Comparison of ENCODE assay signal across 31 cellular contexts in genomic region chr1:223609961-223610360, GRCh38. TPM values are rescaled to one million over a fixed set of nuclear protein-coding genes. Genes with fewer than 3 reads are reported as not detected.
"Had no signal": no experiment of that assay in that cellular context is flagged by ENCODE, and none has a peak within 500 bp of the region (broad histone marks: within the 10 kb centered on the region; RNA-seq: fewer than 3 reads in every experiment).

No MANE protein-coding gene starts in this region.

- H3K36me3 Mint-ChIP-seq: activated naive CD8-positive, alpha-beta T cell; immature natural killer cell; naive B cell; neural progenitor cell; type B pancreatic cell had no signal

- H3K27me3 Mint-ChIP-seq: activated naive CD8-positive, alpha-beta T cell; activated T-cell treated with anti-CD3 and anti-CD28 coated beads, Interleukin-2, amount 50 U/mL, for 24 hours; activated T-helper 17 cell treated with anti-CD3 and anti-CD28 coated beads, Interleukin-2, amount 50 U/mL, for 72 hours; effector memory CD8-positive, alpha-beta T cell; type B pancreatic cell had no signal

- H3K4me1 ChIP-seq: adrenal gland, ascending aorta, colonic mucosa, left lung, neural progenitor cell had no signal

- H3K9me3 ChIP-seq: adrenal gland, ascending aorta, colonic mucosa, left lung, thoracic aorta had no signal

- H3K27ac ChIP-seq: adrenal gland, ascending aorta, colonic mucosa, dorsolateral prefrontal cortex, hepatocyte, left lung, neural progenitor cell, thoracic aorta had no signal

- H3K4me1 Mint-ChIP-seq: activated T-helper 17 cell treated with anti-CD3 and anti-CD28 coated beads, Interleukin-2, amount 50 U/mL, for 72 hours; immature natural killer cell; naive B cell; neural progenitor cell; WTC11 had no signal

- DNase-seq: activated CD4-positive, alpha-beta T cell treated with anti-CD3 and anti-CD28 coated beads, Interleukin-2, amount 50 U/mL, for 4 hours; activated CD8-positive, alpha-beta memory T cell treated with anti-CD3 and anti-CD28 coated beads for 24 hours; activated CD8-positive, alpha-beta memory T cell treated with anti-CD3 and anti-CD28 coated beads, Interleukin-2, amount 50 U/mL, for 4 hours; activated T-cell treated with anti-CD3 and anti-CD28 coated beads, Interleukin-2, amount 50 U/mL, for 24 hours; adrenal gland; colonic mucosa; dorsolateral prefrontal cortex; effector memory CD8-positive, alpha-beta T cell; foreskin melanocyte; glutamatergic neuron; immature natural killer cell; left lung; naive B cell; posterior cingulate gyrus; stimulated activated CD4-positive, alpha-beta T cell treated with anti-CD3 and anti-CD28 coated beads, Interleukin-2, amount 100 ng/mL, for 48 hours; stimulated activated naive CD4-positive, alpha-beta T cell; T-helper 9 cell had no signal

- H3K9me3 Mint-ChIP-seq: activated T-cell treated with anti-CD3 and anti-CD28 coated beads, Interleukin-2, amount 50 U/mL, for 24 hours; activated T-helper 17 cell treated with anti-CD3 and anti-CD28 coated beads, Interleukin-2, amount 50 U/mL, for 72 hours; effector memory CD8-positive, alpha-beta T cell; immature natural killer cell had no signal

- H3K27me3 ChIP-seq: adrenal gland, ascending aorta, colonic mucosa, dorsolateral prefrontal cortex, hepatocyte, left lung, neural progenitor cell had no signal

- H3K36me3 ChIP-seq: adrenal gland, ascending aorta, colonic mucosa, neural progenitor cell, thoracic aorta had no signal

- ATAC-seq: activated T-helper 17 cell treated with anti-CD3 and anti-CD28 coated beads, Interleukin-2, amount 50 U/mL, for 72 hours; effector memory CD8-positive, alpha-beta T cell; esophagus mucosa; left lung; WTC11 had no signal

- H3K27ac Mint-ChIP-seq: activated naive CD8-positive, alpha-beta T cell; activated T-cell treated with anti-CD3 and anti-CD28 coated beads, Interleukin-2, amount 50 U/mL, for 24 hours; activated T-helper 17 cell treated with anti-CD3 and anti-CD28 coated beads, Interleukin-2, amount 50 U/mL, for 72 hours; effector memory CD8-positive, alpha-beta T cell; immature natural killer cell; naive B cell; neural progenitor cell; type B pancreatic cell; WTC11 had no signal

- H3K4me3 Mint-ChIP-seq: activated naive CD8-positive, alpha-beta T cell; activated T-cell treated with anti-CD3 and anti-CD28 coated beads, Interleukin-2, amount 50 U/mL, for 24 hours; activated T-helper 17 cell treated with anti-CD3 and anti-CD28 coated beads, Interleukin-2, amount 50 U/mL, for 72 hours; effector memory CD8-positive, alpha-beta T cell; immature natural killer cell; neural progenitor cell; type B pancreatic cell; WTC11 had no signal

- H3K4me3 ChIP-seq: adrenal gland, ascending aorta, colonic mucosa, dorsolateral prefrontal cortex, hepatocyte, left lung, lung, neural progenitor cell, thoracic aorta had no signal

RNA-seq across cellular contexts. Expression of gene CAPN8, which starts 55.5 kb away (rescaled TPM):
- total RNA-seq: activated T-helper 17 cell treated with anti-CD3 and anti-CD28 coated beads, Interleukin-2, amount 50 U/mL, for 72 hours; ascending aorta; endothelial cell of umbilical vein; kidney epithelial cell; mesenteric fat pad; omental fat pad had no signal
